In genomic region chr2:148742373-148742772, GRCh38 we compare ENCODE assay signal across 21 cellular contexts.
"Had no signal": no experiment of that assay in that cellular context is flagged by ENCODE, and none has a peak within 500 bp of the region (broad histone marks: within the 10 kb centered on the region; RNA-seq: fewer than 3 reads in every experiment).

No MANE protein-coding gene starts in this region.

- H3K27ac ChIP-seq: adrenal gland, SK-N-MC, VCaP had no signal

- ATAC-seq: activated CD4-positive, alpha-beta T cell treated with anti-CD3 and anti-CD28 coated beads for 36 hours; Right ventricle myocardium inferior; T-cell had no signal

- H3K36me3 ChIP-seq: adrenal gland had no signal

- H3K9me3 ChIP-seq: adrenal gland had no signal

- H3K4me3 ChIP-seq: adrenal gland, SK-N-MC had no signal

- DNase-seq: activated CD4-positive, alpha-beta memory T cell treated with anti-CD3 and anti-CD28 coated beads, Interleukin-2, amount 10 ng/mL, durations not matched to agents 7 days and 5 days; activated CD4-positive, alpha-beta T cell treated with anti-CD3 and anti-CD28 coated beads for 36 hours; activated CD4-positive, alpha-beta T cell treated with anti-CD3 and anti-CD28 coated beads, Interleukin-2, amount 50 U/mL, for 1 hour; activated gamma-delta T cell treated with Interleukin-2 at 50 U/mL for 16 hours; activated naive CD4-positive, alpha-beta T cell treated with anti-CD3 and anti-CD28 coated beads, Interleukin-2, amount 50 U/mL, for 16 hours; activated naive CD8-positive, alpha-beta T cell treated with anti-CD3 and anti-CD28 coated beads, Interleukin-2, amount 10 ng/mL, durations not matched to agents 7 days and 5 days; activated T-cell treated with anti-CD3 and anti-CD28 coated beads for 4 hours; activated T-cell treated with anti-CD3 and anti-CD28 coated beads, Interleukin-2, amount 50 U/mL, for 48 hours; adrenal gland; anterior cingulate cortex; MM.1S; NCI-H1105; NCI-H146; NCI-H187 treated with DMSO at 0.1 percent for 48 hours; NCI-H446; NCI-H524; NCI-H774; T-cell had no signal

- H3K27me3 ChIP-seq: adrenal gland had no signal
